ENCODE assay signal across 1 cellular context in the genomic region with DNA sequence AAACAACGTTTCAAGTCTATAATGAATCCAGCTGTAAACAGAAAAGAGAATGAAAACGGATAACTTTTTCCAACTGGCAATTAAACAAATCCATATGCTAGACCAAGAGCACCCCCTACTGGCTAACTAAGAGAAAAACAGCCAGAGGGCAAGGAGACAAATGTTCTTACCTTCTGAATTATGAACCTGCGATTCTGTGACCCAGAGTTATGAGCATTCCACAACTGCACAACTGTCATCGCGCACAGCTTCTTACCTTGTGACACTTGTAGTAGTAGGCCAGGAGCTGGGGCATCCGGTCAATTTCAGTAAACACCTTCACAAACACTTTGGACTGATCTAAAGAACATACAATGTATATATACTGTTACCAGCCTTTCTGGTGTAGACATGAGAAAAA.
TF ChIP-seq lines count a peak whose summit lies in the region.

No MANE protein-coding gene starts in this region.

TF ChIP-seq in SK-N-SH treated with all-trans-retinoic acid at 6 μM for 48 hours, 23 proteins besides CTCF, POLR2A, EP300 and RAD21 (continued from another document):
- TF ChIP-seq, protein P1, sequence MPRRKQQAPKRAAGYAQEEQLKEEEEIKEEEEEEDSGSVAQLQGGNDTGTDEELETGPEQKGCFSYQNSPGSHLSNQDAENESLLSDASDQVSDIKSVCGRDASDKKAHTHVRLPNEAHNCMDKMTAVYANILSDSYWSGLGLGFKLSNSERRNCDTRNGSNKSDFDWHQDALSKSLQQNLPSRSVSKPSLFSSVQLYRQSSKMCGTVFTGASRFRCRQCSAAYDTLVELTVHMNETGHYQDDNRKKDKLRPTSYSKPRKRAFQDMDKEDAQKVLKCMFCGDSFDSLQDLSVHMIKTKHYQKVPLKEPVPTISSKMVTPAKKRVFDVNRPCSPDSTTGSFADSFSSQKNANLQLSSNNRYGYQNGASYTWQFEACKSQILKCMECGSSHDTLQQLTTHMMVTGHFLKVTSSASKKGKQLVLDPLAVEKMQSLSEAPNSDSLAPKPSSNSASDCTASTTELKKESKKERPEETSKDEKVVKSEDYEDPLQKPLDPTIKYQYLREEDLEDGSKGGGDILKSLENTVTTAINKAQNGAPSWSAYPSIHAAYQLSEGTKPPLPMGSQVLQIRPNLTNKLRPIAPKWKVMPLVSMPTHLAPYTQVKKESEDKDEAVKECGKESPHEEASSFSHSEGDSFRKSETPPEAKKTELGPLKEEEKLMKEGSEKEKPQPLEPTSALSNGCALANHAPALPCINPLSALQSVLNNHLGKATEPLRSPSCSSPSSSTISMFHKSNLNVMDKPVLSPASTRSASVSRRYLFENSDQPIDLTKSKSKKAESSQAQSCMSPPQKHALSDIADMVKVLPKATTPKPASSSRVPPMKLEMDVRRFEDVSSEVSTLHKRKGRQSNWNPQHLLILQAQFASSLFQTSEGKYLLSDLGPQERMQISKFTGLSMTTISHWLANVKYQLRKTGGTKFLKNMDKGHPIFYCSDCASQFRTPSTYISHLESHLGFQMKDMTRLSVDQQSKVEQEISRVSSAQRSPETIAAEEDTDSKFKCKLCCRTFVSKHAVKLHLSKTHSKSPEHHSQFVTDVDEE (CRISPR knock-in tag; IDR thresholded peaks at IDR 0.05), result no peak
- no peak for TF ChIP-seq ARNTL (CRISPR knock-in tag; IDR thresholded peaks at IDR 0.05; ENCODE audit: borderline replicate concordance, low read depth)
- TF ChIP-seq, protein P2, sequence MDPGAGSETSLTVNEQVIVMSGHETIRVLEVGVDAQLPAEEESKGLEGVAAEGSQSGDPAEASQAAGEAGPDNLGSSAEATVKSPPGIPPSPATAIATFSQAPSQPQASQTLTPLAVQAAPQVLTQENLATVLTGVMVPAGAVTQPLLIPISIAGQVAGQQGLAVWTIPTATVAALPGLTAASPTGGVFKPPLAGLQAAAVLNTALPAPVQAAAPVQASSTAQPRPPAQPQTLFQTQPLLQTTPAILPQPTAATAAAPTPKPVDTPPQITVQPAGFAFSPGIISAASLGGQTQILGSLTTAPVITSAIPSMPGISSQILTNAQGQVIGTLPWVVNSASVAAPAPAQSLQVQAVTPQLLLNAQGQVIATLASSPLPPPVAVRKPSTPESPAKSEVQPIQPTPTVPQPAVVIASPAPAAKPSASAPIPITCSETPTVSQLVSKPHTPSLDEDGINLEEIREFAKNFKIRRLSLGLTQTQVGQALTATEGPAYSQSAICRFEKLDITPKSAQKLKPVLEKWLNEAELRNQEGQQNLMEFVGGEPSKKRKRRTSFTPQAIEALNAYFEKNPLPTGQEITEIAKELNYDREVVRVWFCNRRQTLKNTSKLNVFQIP (CRISPR knock-in tag; IDR thresholded peaks at IDR 0.05; ENCODE audit: borderline replicate concordance, low read depth), result no peak
TF ChIP-seq in SK-N-SH treated with all-trans-retinoic acid at 6 μM for 48 hours: peak in this region for 0.
